Comparison of ENCODE assay signal across 20 cellular contexts in the genomic region with DNA sequence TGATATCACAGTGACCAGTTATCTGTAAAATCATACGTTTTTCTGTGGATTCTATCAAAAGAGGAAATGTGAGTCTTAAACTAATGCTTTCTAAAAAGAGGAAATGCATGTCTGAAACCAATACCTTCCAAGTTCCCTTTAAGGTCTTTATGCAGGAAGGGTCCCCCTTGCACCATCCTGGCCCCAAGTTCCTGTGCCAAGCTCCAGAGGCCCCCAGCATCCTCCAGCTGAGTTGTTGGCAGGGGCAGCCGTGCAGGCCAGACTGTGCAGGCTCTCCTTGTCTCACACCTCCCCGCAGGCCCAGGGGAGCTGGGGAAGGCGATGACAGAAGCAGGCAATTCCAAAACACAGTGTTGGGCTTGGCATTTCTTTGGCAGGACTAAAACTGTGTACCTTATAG. TPM values are rescaled to one million over a fixed set of nuclear protein-coding genes. Genes with fewer than 3 reads are reported as not detected.
DNase-seq lines count a peak whose midpoint lies in the region; ATAC-seq and TF ChIP-seq lines count a peak whose summit lies in the region.
"Had no signal": no experiment of that assay in that cellular context is flagged by ENCODE, and none has a peak within 500 bp of the region (broad histone marks: within the 10 kb centered on the region; RNA-seq: fewer than 3 reads in every experiment).

No MANE protein-coding gene starts in this region.

- TF ChIP-seq CTCF in Peyer's patch (IDR thresholded peaks at IDR 0.05): no peak

- no peaks in the 10 kb centered on the region for H3K36me3 ChIP-seq in Peyer's patch
- H3K36me3 ChIP-seq: tibial nerve had no signal

- H3K27me3 ChIP-seq in Peyer's patch: no peaks in the 10 kb centered on the region
- H3K27me3 ChIP-seq: tibial nerve had no signal

- H3K4me1 ChIP-seq in Peyer's patch: no peaks in the 10 kb centered on the region
- H3K4me1 ChIP-seq: tibial nerve had no signal

- intact Hi-C loops in Right ventricle myocardium inferior (cut with DNase I): no loop called here
- intact Hi-C loops in cardiac septum (cut with DNase I): no loop called here
- intact Hi-C loops in left ventricle myocardium superior (cut with micrococcal nuclease): no loop called here
- intact Hi-C loops in posterior vena cava (cut with DNase I): no loop called here

- peak; percentile 62 for ATAC-seq in Right ventricle myocardium inferior
- peak; percentile 88 for ATAC-seq in left ventricle myocardium superior
- ATAC-seq in HG02970 (IDR thresholded peaks at IDR 0.05; ENCODE audit: low FRiP score, unreplicated experiment): no peak
- ATAC-seq: natural killer cell had no signal

- H3K4me3 ChIP-seq in Peyer's patch: no peak overlapping the region
- H3K4me3 ChIP-seq: tibial nerve had no signal

- DNase-seq in Right ventricle myocardium inferior (ENCODE audit: missing footprints) (peak; percentile 75), cardiac septum (ENCODE audit: low spot score) (no peak), SKM-1 treated with dmso at 0.1 percent for 144 hours (lab: John Stamatoyannopoulos, UW; ENCODE audit: unreplicated experiment) (peak; percentile 97), left ventricle myocardium superior (peak; percentile 58), mucosa of gallbladder (ENCODE audit: low spot score) (no peak), posterior vena cava (ENCODE audit: low spot score) (no peak), Peyer's patch (no peak)
- DNase-seq: activated CD8-positive, alpha-beta memory T cell treated with anti-CD3 and anti-CD28 coated beads for 24 hours; activated effector memory CD4-positive, alpha-beta T cell treated with Interleukin-2 at 50 U/mL for 16 hours; COR-L47; cortex of kidney; erythroblast; H9; natural killer cell; NCI-H187; NCI-H510A; T-helper 9 cell had no signal

- no peaks in the 10 kb centered on the region for H3K9me3 ChIP-seq in Peyer's patch
- H3K9me3 ChIP-seq: tibial nerve had no signal

- no peak overlapping the region for H3K27ac ChIP-seq in Peyer's patch
- H3K27ac ChIP-seq: tibial nerve had no signal

- no peak for TF ChIP-seq POLR2A in Peyer's patch (IDR thresholded peaks at IDR 0.05)

RNA-seq across cellular contexts. Expression of a gene that starts 39.2 kb away (rescaled TPM):
- total RNA-seq in Right ventricle myocardium inferior (not detected), cardiac septum (0.19 TPM), left ventricle myocardium superior (not detected), mucosa of gallbladder (0.26 TPM), posterior vena cava (not detected), Peyer's patch (under 1 TPM in 2 of 4 donors, not detected in 2; 0.13 to 0.83 TPM)
- total RNA-seq: natural killer cell, RPMI7951, tibial nerve had no signal

Comparison
In these comparisons a context has a peak if more than half of its experiments do, and no peak if none do; other contexts are left out.
1. DNase-seq: peak in Right ventricle myocardium inferior (single experiment), SKM-1 treated with dmso at 0.1 percent for 144 hours (single experiment) and left ventricle myocardium superior (single experiment); none in cardiac septum (single experiment), mucosa of gallbladder (single experiment), posterior vena cava (single experiment) and Peyer's patch (0 of 3).